Comparison of ENCODE assay signal across 8 cellular contexts in genomic region chr6:150599199-150600002, GRCh38. TPM values are rescaled to one million over a fixed set of nuclear protein-coding genes. Genes with fewer than 3 reads are reported as not detected.
A peak's percentile ranks its signal among the peaks of the same experiment; 100 is the strongest.
DNase-seq lines count a peak whose midpoint lies in the region; ATAC-seq, FAIRE-seq and TF ChIP-seq lines count a peak whose summit lies in the region.

PLEKHG1 (plus strand) TSS chr6:150599885; CDS start chr6:150733682, 133,797 bp downstream.

- POLR2A ChIA-PET in A549 (lab: Yijun Ruan, JAX), result interaction anchor here (0.6 kb wide), 1 partner anchor 1441 kb away, joined by 3 read pairs; no protein-coding TSS in a partner anchor

- no peaks in the 10 kb centered on the region for H3K9me3 ChIP-seq in A549
- no peaks in the 10 kb centered on the region for H3K9me3 ChIP-seq in stomach smooth muscle (ENCODE audit: control insufficient read depth in 2 of 2, low read length in 2 of 2)

- peak; percentile 19 to 34 for DNase-seq in A549 (ENCODE audit: low read depth in 1 of 2, low spot score in 1 of 2)
- peak; percentile 58 for DNase-seq in NOMO-1 treated with DMSO at 0.1 percent for 48 hours (lab: John Stamatoyannopoulos, UW; ENCODE audit: unreplicated experiment)
- peak; percentile 64 to 77 for DNase-seq in activated T-cell treated with anti-CD3 and anti-CD28 coated beads, Interleukin-2, amount 50 U/mL, for 48 hours
- peak; percentile 22 for DNase-seq in fibroblast of gingiva (ENCODE audit: low read depth)
- DNase-seq in myocyte (ENCODE audit: low read depth), result peak; percentile 8

- no peaks in the 10 kb centered on the region for H3K36me3 ChIP-seq in stomach smooth muscle (ENCODE audit: control insufficient read depth in 2 of 2, insufficient read depth in 2 of 2, low read length in 2 of 2)

- H3K4me1 ChIP-seq in A549 (no peaks in the 10 kb centered on the region; the same call in 2 of the 3 replicates), stomach smooth muscle (ENCODE audit: control insufficient read depth, insufficient read depth, low read length) (peaks cover 5% of the 10 kb centered on the region)

- peaks cover 0 to 2% of the 10 kb centered on the region in 2 donors for H3K27me3 ChIP-seq in stomach smooth muscle (ENCODE audit: control insufficient read depth in 1 of 2, insufficient read depth in 2 of 2, low read length in 2 of 2)

- no peak for TF ChIP-seq RAD21 in A549 (conservative IDR thresholded peaks at IDR 0.05 in 1 of 2, IDR thresholded peaks at IDR 0.05 in 1 of 2)

- no peak for TF ChIP-seq CTCF in A549 (IDR thresholded peaks at IDR 0.05)

- no peak for FAIRE-seq in A549 (lab: Jason Lieb, UNC)

- no peak for TF ChIP-seq EP300 in A549 (IDR thresholded peaks at IDR 0.05)

- 35% methylated on average over 20 of the region's 53 CpGs for WGBS in A549 (ENCODE audit: missing lambda C conversion rate)

- CTCF ChIA-PET in A549 (lab: Yijun Ruan, JAX), result interaction anchor here (0.8 to 0.9 kb wide), 2 partner anchors 11 to 182 kb away, joined by 3 read pairs; no protein-coding TSS in a partner anchor

- H3K4me2 ChIP-seq in A549, result peak within 1 kb of the TSS; percentile 100

- no peak for TF ChIP-seq POLR2A in A549 (IDR thresholded peaks at IDR 0.05; ENCODE audit: low read length)

- peak within 1 kb of the TSS; percentile 43 to 44 for H3K9ac ChIP-seq in stomach smooth muscle (ENCODE audit: low read length in 2 of 2)

- H3K4me3 ChIP-seq in A549, result peak within 1 kb of the TSS; percentile 56
- H3K4me3 ChIP-seq in stomach smooth muscle (ENCODE audit: low read length in 2 of 2), result peak within 1 kb of the TSS; percentile 63 to 76

- peak within 1 kb of the TSS; percentile 62 to 79; a peak in 5 of 6 replicates for H3K27ac ChIP-seq in A549
- peak within 1 kb of the TSS; percentile 6 for H3K27ac ChIP-seq in stomach smooth muscle (ENCODE audit: low read length)

- ATAC-seq in A549, result peak; percentile 84 to 85
- ATAC-seq in GM18858 (IDR thresholded peaks at IDR 0.05; ENCODE audit: unreplicated experiment), result peak; percentile 64
- peak; percentile 80 for ATAC-seq in HG03039 (IDR thresholded peaks at IDR 0.05; ENCODE audit: unreplicated experiment)

TF ChIP-seq in A549, 52 proteins besides CTCF, POLR2A, EP300 and RAD21:
- TF ChIP-seq HOXB13 (CRISPR knock-in tag; IDR thresholded peaks at IDR 0.05; ENCODE audit: low read depth) (no peak), MAFK (IDR thresholded peaks at IDR 0.05; ENCODE audit: partially characterized antibody) (peak; percentile 65)

RNA-seq across cellular contexts. Expression of gene PLEKHG1, which starts in this region (rescaled TPM):
- polyA plus RNA-seq in A549 (2011; rRNA removed) (0.93 and 1.2 TPM in 2 replicates), A549 (2017; fragmentation: RNase III; extraction: RNeasy Plus Mini Kit Qiagen cat#74134 plus additional on column Dnase treatment) (0.17 to 0.40 TPM (median 0.17 TPM) in 3 replicates)
- polyA plus RNA-seq in A549 (2012; cell fraction: cytosol; rRNA removed), result 0.08 and 0.16 TPM in 2 replicates
- polyA plus RNA-seq in A549 (2012; cell fraction: nucleus; rRNA removed), result 0.10 and 0.11 TPM in 2 replicates
- polyA minus RNA-seq in A549 (2011; rRNA and poly(A)+ RNA removed), result 2.5 and 4.1 TPM in 2 replicates
- total RNA-seq in myocyte, result under 0.01 TPM in 1 of 2 replicates, not detected in the other
- 0.06 TPM for polyA plus RNA-seq in myocyte (2012)

Comparison
In these comparisons a context has a peak if more than half of its experiments do, and no peak if none do; other contexts are left out.
1. Peak in every context shown above with its lines: DNase-seq, ATAC-seq, H3K4me3 ChIP-seq and H3K27ac ChIP-seq.
2. Peak in DNase-seq in myocyte; RNA of the gene not detected or under 1 TPM.
3. DNase-seq: peak in every context shown above with its lines; median percentile 70 in activated T-cell treated with anti-CD3 and anti-CD28 coated beads, Interleukin-2, amount 50 U/mL, for 48 hours; 58 in NOMO-1 treated with DMSO at 0.1 percent for 48 hours; 26 in A549; 22 in fibroblast of gingiva; 8 in myocyte.